Comparison of ENCODE assay signal across 17 cellular contexts in genomic region chr2:194155406-194155805, GRCh38.
DNase-seq lines count a peak whose midpoint lies in the region; ATAC-seq and TF ChIP-seq lines count a peak whose summit lies in the region.
"Had no signal": no experiment of that assay in that cellular context is flagged by ENCODE, and none has a peak within 500 bp of the region (broad histone marks: within the 10 kb centered on the region; RNA-seq: fewer than 3 reads in every experiment).

No MANE protein-coding gene starts in this region.

- H3F3A ChIP-seq in SU-DHL-6 (ENCODE audit: insufficient read depth) = no peaks in the 10 kb centered on the region

- no peak for TF ChIP-seq CTCF in SU-DHL-6 (IDR thresholded peaks at IDR 0.05; ENCODE audit: insufficient read depth, low read length, poor library complexity, severe bottlenecking)

- H3K36me3 ChIP-seq in SU-DHL-6 (ENCODE audit: low read length) = no peaks in the 10 kb centered on the region
- H3K36me3 ChIP-seq: BLaER1 treated with 17β-estradiol and CSF1 and Interleukin-3, amounts not matched to agents 10 nM and 100 nM had no signal

- intact Hi-C loops in right cardiac atrium (cut with DNase I) = no loop called here

- H3K27me3 ChIP-seq in SU-DHL-6 (ENCODE audit: low read length) (no peaks in the 10 kb centered on the region), right cardiac atrium (ENCODE audit: control insufficient read depth, insufficient read depth) (no peaks in the 10 kb centered on the region)
- H3K27me3 ChIP-seq: BLaER1 treated with 17β-estradiol and CSF1 and Interleukin-3, amounts not matched to agents 10 nM and 100 nM had no signal

- no peak overlapping the region for H3K9ac ChIP-seq in SU-DHL-6 (ENCODE audit: low read length)
- H3K9ac ChIP-seq: BLaER1 treated with 17β-estradiol and CSF1 and Interleukin-3, amounts not matched to agents 10 nM and 100 nM had no signal

- ATAC-seq in right cardiac atrium = no peak
- ATAC-seq: A549; CD8-positive, alpha-beta T cell; GM12878 had no signal

- H3K4me3 ChIP-seq in SU-DHL-6 (ENCODE audit: insufficient read depth, low read length, poor library complexity, severe bottlenecking) (no peak overlapping the region), right cardiac atrium (ENCODE audit: low read length) (no peak overlapping the region)
- H3K4me3 ChIP-seq: A549; BLaER1 treated with 17β-estradiol and CSF1 and Interleukin-3, amounts not matched to agents 10 nM and 100 nM; GM12878 had no signal

- H3K4me2 ChIP-seq in SU-DHL-6 (ENCODE audit: low read depth, low read length, poor library complexity, severe bottlenecking) = no peak overlapping the region
- H3K4me2 ChIP-seq: A549; BLaER1 treated with 17β-estradiol and CSF1 and Interleukin-3, amounts not matched to agents 10 nM and 100 nM had no signal

- H3K4me1 ChIP-seq in right cardiac atrium (ENCODE audit: control insufficient read depth, insufficient read depth, low read length) = no peaks in the 10 kb centered on the region
- H3K4me1 ChIP-seq: A549; BLaER1 treated with 17β-estradiol and CSF1 and Interleukin-3, amounts not matched to agents 10 nM and 100 nM; Caco-2 had no signal

- 75% methylated on average over 4 of the region's 4 CpGs for WGBS in right cardiac atrium

- H3K9me3 ChIP-seq in SU-DHL-6 (ENCODE audit: insufficient read depth, low read length) = no peaks in the 10 kb centered on the region
- no peaks in the 10 kb centered on the region for H3K9me3 ChIP-seq in right cardiac atrium (ENCODE audit: control insufficient read depth, low read length)
- H3K9me3 ChIP-seq: A549; BLaER1 treated with 17β-estradiol and CSF1 and Interleukin-3, amounts not matched to agents 10 nM and 100 nM; Caco-2 had no signal

- in situ Hi-C loops in G401 (cut with HindIII; ENCODE audit: low sequenced_read_pairs) = no loop called here

- peak overlapping the region; percentile 68 for H2AFZ ChIP-seq in SU-DHL-6 (ENCODE audit: low read depth, low read length, severe bottlenecking)

- DNase-seq in G401 (ENCODE audit: low spot score) (peak; percentile 67), cerebellum (ENCODE audit: low spot score) (peak; percentile 2), right cardiac atrium (no peak), NCI-H82 treated with DMSO at 0.1 percent for 48 hours (lab: John Stamatoyannopoulos, UW; ENCODE audit: unreplicated experiment) (no peak)
- DNase-seq: AML-193; Caco-2; Calu3; CD4-positive, alpha-beta T cell; CD8-positive, alpha-beta T cell; DMS79 treated with DMSO at 0.1 percent for 48 hours; GDM1 had no signal

- H4K20me1 ChIP-seq in SU-DHL-6 (ENCODE audit: low read depth, low read length) = no peaks in the 10 kb centered on the region
- H4K20me1 ChIP-seq: BLaER1 treated with 17β-estradiol and CSF1 and Interleukin-3, amounts not matched to agents 10 nM and 100 nM had no signal

- no peaks in the 10 kb centered on the region for H3K79me2 ChIP-seq in SU-DHL-6 (ENCODE audit: insufficient read depth, low read length)

- no peaks in the 10 kb centered on the region for H3K9me2 ChIP-seq in SU-DHL-6 (replicated peaks; ENCODE audit: insufficient read depth, low read length)

- no peak overlapping the region for H3K27ac ChIP-seq in SU-DHL-6 (ENCODE audit: low read depth, low read length)
- no peak overlapping the region for H3K27ac ChIP-seq in right cardiac atrium (ENCODE audit: low read length)
- H3K27ac ChIP-seq: 22Rv1; A549; BLaER1 treated with 17β-estradiol and CSF1 and Interleukin-3, amounts not matched to agents 10 nM and 100 nM; C4-2B had no signal

Comparison
In these comparisons a context has a peak if more than half of its experiments do, and no peak if none do; other contexts are left out.
1. DNase-seq: peak in G401 (single experiment) and cerebellum (single experiment); none in right cardiac atrium (0 of 3) and NCI-H82 treated with DMSO at 0.1 percent for 48 hours (single experiment).